ENCODE assay signal across 23 cellular contexts in the genomic region with DNA sequence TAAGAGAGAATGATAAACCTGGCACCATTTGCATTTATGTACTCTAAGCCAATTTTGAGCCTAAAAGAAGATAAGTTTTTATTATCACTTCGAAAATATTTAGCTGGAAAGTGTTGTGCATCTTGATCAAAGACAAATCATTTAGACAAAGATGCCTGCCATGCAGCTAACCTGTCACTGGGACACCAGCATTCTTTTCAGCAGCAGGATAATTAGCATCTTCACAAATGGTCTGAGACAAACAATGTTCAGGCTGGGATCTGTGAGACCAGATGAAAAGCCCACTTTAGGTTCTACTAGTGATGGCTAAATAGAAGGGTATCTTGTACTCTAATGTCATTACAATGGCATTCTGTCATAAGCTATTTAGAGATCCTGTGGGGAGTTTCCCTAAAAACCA. TPM values are rescaled to one million over a fixed set of nuclear protein-coding genes. Genes with fewer than 3 reads are reported as not detected.
"Had no signal": no experiment of that assay in that cellular context is flagged by ENCODE, and none has a peak within 500 bp of the region (broad histone marks: within the 10 kb centered on the region; RNA-seq: fewer than 3 reads in every experiment).

No MANE protein-coding gene starts in this region.

- H3K36me3 Mint-ChIP-seq: WTC11 had no signal

- H3K4me3 ChIP-seq: adrenal gland, breast epithelium had no signal

- DNase-seq: activated CD4-positive, alpha-beta T cell treated with anti-CD3 and anti-CD28 coated beads for 48 hours; activated CD4-positive, alpha-beta T cell treated with anti-CD3 and anti-CD28 coated beads, Interleukin-2, amount 50 U/mL, for 4 hours; activated CD4-positive, CD25-positive, alpha-beta regulatory T cell treated with anti-CD3 and anti-CD28 coated beads, Interleukin-2, amount 50 U/mL, for 72 hours; activated CD8-positive, alpha-beta memory T cell treated with anti-CD3 and anti-CD28 coated beads, Interleukin-2, amount 50 U/mL, for 48 hours; activated CD8-positive, alpha-beta T cell treated with anti-CD3 and anti-CD28 coated beads, Interleukin-2, amount 10 ng/mL, durations not matched to agents 7 days and 5 days; activated naive CD4-positive, alpha-beta T cell treated with anti-CD3 and anti-CD28 coated beads, Interleukin-2, amount 50 U/mL, for 16 hours; activated naive CD8-positive, alpha-beta T cell treated with anti-CD3 and anti-CD28 coated beads, Interleukin-2, amount 10 ng/mL, durations not matched to agents 7 days and 5 days; activated T-cell treated with anti-CD3 and anti-CD28 coated beads, Interleukin-2, amount 50 U/mL, for 1 hour; adrenal gland; anterior cingulate cortex; caudate nucleus; Karpas-422; MM.1S; NCI-H1048; NCI-H1930; NCI-H510A treated with DMSO at 0.1 percent for 48 hours; NCI-H69; PC-3; SIG-M5; T-helper 17 cell; T-helper 9 cell had no signal

- H3K9me3 ChIP-seq: adrenal gland, breast epithelium had no signal

- H3K27ac Mint-ChIP-seq: activated CD8-positive, alpha-beta T cell treated with anti-CD3 and anti-CD28 coated beads, Interleukin-2, amount 10 ng/mL, durations not matched to agents 7 days and 5 days; activated naive CD8-positive, alpha-beta T cell treated with anti-CD3 and anti-CD28 coated beads, Interleukin-2, amount 10 ng/mL, durations not matched to agents 7 days and 5 days; T-helper 17 cell; WTC11 had no signal

- H3K4me3 Mint-ChIP-seq: activated CD8-positive, alpha-beta T cell treated with anti-CD3 and anti-CD28 coated beads, Interleukin-2, amount 10 ng/mL, durations not matched to agents 7 days and 5 days had no signal

- H3K27ac ChIP-seq: adrenal gland, breast epithelium had no signal

- H3K4me1 ChIP-seq: adrenal gland had no signal

- H3K9me3 Mint-ChIP-seq: WTC11 had no signal

- H3K36me3 ChIP-seq: adrenal gland, breast epithelium had no signal

- ATAC-seq: activated CD8-positive, alpha-beta T cell treated with anti-CD3 and anti-CD28 coated beads, Interleukin-2, amount 10 ng/mL, durations not matched to agents 7 days and 5 days; PC-3; T-helper 17 cell; WTC11 had no signal

RNA-seq across cellular contexts. Expression of a gene that starts 7.1 kb away (rescaled TPM):
- total RNA-seq: WTC11 had no signal
